Comparison of ENCODE assay signal across 21 cellular contexts in genomic region chr9:96006296-96006890, GRCh38.
"Had no signal": no experiment of that assay in that cellular context is flagged by ENCODE, and none has a peak within 500 bp of the region (broad histone marks: within the 10 kb centered on the region; RNA-seq: fewer than 3 reads in every experiment).

No MANE protein-coding gene starts in this region.

- H3K9me3 Mint-ChIP-seq: dendritic cell treated with granulocyte-macrophage colony-stimulating factor and Interleukin-4, amounts not matched to agents 40 ng/mL and 50 ng/mL, for 4 days; effector memory CD8-positive, alpha-beta T cell had no signal

- H3K27ac ChIP-seq: esophagus squamous epithelium, neutrophil, psoas muscle, skin epidermis, stomach, thoracic aorta, transverse colon had no signal

- H3K4me3 Mint-ChIP-seq: dendritic cell treated with granulocyte-macrophage colony-stimulating factor and Interleukin-4, amounts not matched to agents 40 ng/mL and 50 ng/mL, for 4 days; effector memory CD8-positive, alpha-beta T cell; naive thymus-derived CD8-positive, alpha-beta T cell; stimulated activated naive B cell treated with anti-CD40 and anti-IgM and Interleukin-4, amounts not matched to agents 10 μg/mL and 1 μg/mL and 100 μg/mL, for 72 hours had no signal

- H3K27me3 Mint-ChIP-seq: dendritic cell treated with granulocyte-macrophage colony-stimulating factor and Interleukin-4, amounts not matched to agents 40 ng/mL and 50 ng/mL, for 4 days; effector memory CD8-positive, alpha-beta T cell; naive thymus-derived CD8-positive, alpha-beta T cell; stimulated activated naive B cell treated with anti-CD40 and anti-IgM and Interleukin-4, amounts not matched to agents 10 μg/mL and 1 μg/mL and 100 μg/mL, for 72 hours had no signal

- ATAC-seq: effector memory CD8-positive, alpha-beta T cell; left colon; left ventricle myocardium superior; naive thymus-derived CD8-positive, alpha-beta T cell; psoas muscle; sciatic nerve had no signal

- H3K27me3 ChIP-seq: esophagus squamous epithelium, neutrophil, stomach, transverse colon had no signal

- H3K4me1 Mint-ChIP-seq: stimulated activated naive B cell treated with anti-CD40 and anti-IgM and Interleukin-4, amounts not matched to agents 10 μg/mL and 1 μg/mL and 100 μg/mL, for 72 hours had no signal

- H3K9me3 ChIP-seq: esophagus squamous epithelium, neutrophil, psoas muscle, thoracic aorta, transverse colon had no signal

- H3K4me3 ChIP-seq: esophagus squamous epithelium, lung, psoas muscle, skin epidermis, stomach, thoracic aorta, transverse colon had no signal

- H3K27ac Mint-ChIP-seq: dendritic cell treated with granulocyte-macrophage colony-stimulating factor and Interleukin-4, amounts not matched to agents 40 ng/mL and 50 ng/mL, for 4 days; effector memory CD8-positive, alpha-beta T cell; naive thymus-derived CD8-positive, alpha-beta T cell; stimulated activated naive B cell treated with anti-CD40 and anti-IgM and Interleukin-4, amounts not matched to agents 10 μg/mL and 1 μg/mL and 100 μg/mL, for 72 hours had no signal

- DNase-seq: effector memory CD8-positive, alpha-beta T cell; esophagus squamous epithelium; kidney; left colon; left ventricle myocardium superior; midbrain; naive thymus-derived CD8-positive, alpha-beta T cell; psoas muscle; retina; stimulated activated CD4-positive, alpha-beta T cell treated with anti-CD3 and anti-CD28 coated beads, Interleukin-2, amount 100 ng/mL, for 24 hours; stimulated activated CD4-positive, alpha-beta T cell treated with anti-CD3 and anti-CD28 coated beads, Interleukin-4, amount 100 ng/mL, for 4 hours; stimulated activated naive B cell treated with anti-CD40 and anti-IgM and Interleukin-4, amounts not matched to agents 10 μg/mL and 1 μg/mL and 100 μg/mL, for 72 hours; stomach; substantia nigra; transverse colon had no signal
